ENCODE assay signal across 1 cellular context in the genomic region with DNA sequence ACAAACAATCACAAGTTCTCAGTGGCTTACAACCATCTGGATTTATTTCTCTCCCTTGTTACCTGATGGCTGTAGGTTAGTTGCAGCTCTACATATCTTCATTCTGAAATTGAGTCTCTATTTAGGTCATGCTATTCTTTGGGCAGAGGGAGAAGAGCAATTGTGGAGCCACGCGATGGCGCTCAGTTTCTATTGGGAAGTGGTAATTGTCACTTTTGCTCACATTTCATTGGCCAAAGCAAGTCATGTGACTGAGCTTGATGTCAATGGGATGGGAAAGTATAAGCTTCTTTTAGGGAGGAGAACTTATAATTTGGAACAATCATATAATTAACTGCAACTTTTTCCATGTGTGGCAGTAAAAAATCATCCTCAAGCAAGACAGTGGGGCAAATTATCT.
TF ChIP-seq lines count a peak whose summit lies in the region.

No MANE protein-coding gene starts in this region.

TF ChIP-seq in H1, 55 proteins besides CTCF, POLR2A, EP300 and RAD21 (continued from another document):
- TF ChIP-seq EGR1 (IDR thresholded peaks at IDR 0.05; ENCODE audit: borderline replicate concordance, low read depth, low read length) (no peak), SP2 (IDR thresholded peaks at IDR 0.05; ENCODE audit: low read length) (no peak), TAF1 (IDR thresholded peaks at IDR 0.05; ENCODE audit: low read depth, low read length) (no peak), SIN3A (conservative IDR thresholded peaks at IDR 0.05 in 1 of 2, IDR thresholded peaks at IDR 0.05 in 1 of 2; ENCODE audit: low read depth in 1 of 2, low read length in 2 of 2) (no peak)
TF ChIP-seq in H1: peak in this region for 0.
